ENCODE assay signal across 1 cellular context in genomic region chr1:19209990-19210771, GRCh38.
TF ChIP-seq lines count a peak whose summit lies in the region.

Gene UBR4, minus strand, starts transcription at chr1:19210266. Its CDS starts 18 bp downstream, at chr1:19210248.

TF ChIP-seq in K562, 482 proteins besides CTCF, POLR2A, EP300 and RAD21 (continued from another document and continues in another):
- peak; percentile 76 to 95 (median 91) for TF ChIP-seq YY1 (IDR thresholded peaks at IDR 0.05; ENCODE audit: borderline replicate concordance in 1 of 3, control insufficient read depth in 1 of 3, extremely low read depth in 1 of 3, insufficient read depth in 3 of 3, insufficient read length in 1 of 3, insufficient replicate concordance in 2 of 3, low read depth in 1 of 3, low read length in 2 of 3)
- peak; percentile 91 for TF ChIP-seq SP1 (CRISPR knock-in tag; IDR thresholded peaks at IDR 0.05)
- TF ChIP-seq U2AF2 (optimal IDR thresholded peaks at IDR 0.05; ENCODE audit: low read depth, low read length), result no peak
- TF ChIP-seq ZNF174 (CRISPR knock-in tag; IDR thresholded peaks at IDR 0.05), result no peak
- peak; percentile 36; the same call in 1 of the 2 replicates for TF ChIP-seq GTF2A2 (tag; IDR thresholded peaks at IDR 0.05)
- peak; percentile 98 for TF ChIP-seq ATF7 (IDR thresholded peaks at IDR 0.05)
- TF ChIP-seq ZBTB34 (CRISPR knock-in tag; IDR thresholded peaks at IDR 0.05), result no peak
- TF ChIP-seq RBM14 (IDR thresholded peaks at IDR 0.05; ENCODE audit: borderline replicate concordance, insufficient read depth, low read depth, low read length), result no peak
- TF ChIP-seq TOE1 (IDR thresholded peaks at IDR 0.05; ENCODE audit: borderline replicate concordance), result peak; percentile 41
- TF ChIP-seq TOE1 (CRISPR knock-in tag; IDR thresholded peaks at IDR 0.05; ENCODE audit: borderline replicate concordance, low read depth), result no peak; the same call in 1 of the 2 replicates
- TF ChIP-seq HBP1 (CRISPR knock-in tag; IDR thresholded peaks at IDR 0.05), result no peak
- TF ChIP-seq ZFP1 (CRISPR knock-in tag; IDR thresholded peaks at IDR 0.05), result no peak
- no peak for TF ChIP-seq NR4A1 (CRISPR knock-in tag; IDR thresholded peaks at IDR 0.05)
- peak; percentile 64; the same call in 1 of the 2 replicates for TF ChIP-seq NR4A1 (tag; IDR thresholded peaks at IDR 0.05)
- no peak for TF ChIP-seq HINFP (tag; conservative IDR thresholded peaks at IDR 0.05; ENCODE audit: low read depth)
- peak; percentile 76; the same call in 1 of the 2 replicates for TF ChIP-seq HDAC8 (tag; IDR thresholded peaks at IDR 0.05)
- TF ChIP-seq SIX5 (IDR thresholded peaks at IDR 0.05; ENCODE audit: borderline replicate concordance in 1 of 2, insufficient read depth in 1 of 2, low read depth in 1 of 2, low read length in 2 of 2), result peak; percentile 39 to 46; a peak in 3 of 4 replicates
- peak; percentile 98 for TF ChIP-seq PHF20 (IDR thresholded peaks at IDR 0.05; ENCODE audit: partially characterized antibody)
- TF ChIP-seq MXD1 (CRISPR knock-in tag; IDR thresholded peaks at IDR 0.05; ENCODE audit: borderline replicate concordance, poor library complexity, severe bottlenecking), result no peak
- TF ChIP-seq KDM5B (IDR thresholded peaks at IDR 0.05; ENCODE audit: insufficient replicate concordance, low read depth, low read length), result peak; percentile 76
- peak; percentile 95 for TF ChIP-seq HCFC1 (IDR thresholded peaks at IDR 0.05; ENCODE audit: low read depth, low read length)
- peak; percentile 38 for TF ChIP-seq TAF7 (tag; IDR thresholded peaks at IDR 0.05)
- TF ChIP-seq ZNF586 (CRISPR knock-in tag; conservative IDR thresholded peaks at IDR 0.05), result no peak
- TF ChIP-seq TCF3 (CRISPR knock-in tag; IDR thresholded peaks at IDR 0.05), result peak; percentile 4
- no peak for TF ChIP-seq CBX5 (IDR thresholded peaks at IDR 0.05; ENCODE audit: borderline replicate concordance, low read depth)
- peak; percentile 95 for TF ChIP-seq SMAD4 (CRISPR knock-in tag; conservative IDR thresholded peaks at IDR 0.05)
- no peak for TF ChIP-seq NR0B1 (IDR thresholded peaks at IDR 0.05; ENCODE audit: partially characterized antibody)
- no peak for TF ChIP-seq ZNF311 (CRISPR knock-in tag; IDR thresholded peaks at IDR 0.05)
- no peak for TF ChIP-seq ZNF561 (CRISPR knock-in tag; conservative IDR thresholded peaks at IDR 0.05)
- TF ChIP-seq BHLHE40 (IDR thresholded peaks at IDR 0.05; ENCODE audit: low read length), result 0 out of 2 replicates have a peak, but pooled peaks have one; percentile 28
- TF ChIP-seq E2F3 (CRISPR knock-in tag; IDR thresholded peaks at IDR 0.05), result peak; percentile 71; the same call in 1 of the 2 replicates
- peak; percentile 35; the same call in 1 of the 2 replicates for TF ChIP-seq PHF21A (IDR thresholded peaks at IDR 0.05; ENCODE audit: borderline replicate concordance, low read depth)
- no peak for TF ChIP-seq ZNF79 (CRISPR knock-in tag; IDR thresholded peaks at IDR 0.05; ENCODE audit: low read depth)
- no peak for TF ChIP-seq ETV6 (IDR thresholded peaks at IDR 0.05; ENCODE audit: borderline replicate concordance in 1 of 2, low read depth in 2 of 2, low read length in 1 of 2)
- TF ChIP-seq ETV6 (CRISPR knock-in tag; IDR thresholded peaks at IDR 0.05; ENCODE audit: borderline replicate concordance), result peak; percentile 90; the same call in 1 of the 2 replicates
- TF ChIP-seq RBM34 (IDR thresholded peaks at IDR 0.05; ENCODE audit: borderline replicate concordance, insufficient read depth, low read length), result peak; percentile 95; the same call in 1 of the 2 replicates
- TF ChIP-seq CREB5 (CRISPR knock-in tag; IDR thresholded peaks at IDR 0.05), result no peak
- no peak for TF ChIP-seq ASH1L (IDR thresholded peaks at IDR 0.05; ENCODE audit: borderline replicate concordance, low read depth, partially characterized antibody)
- TF ChIP-seq NR2C2 (CRISPR knock-in tag; IDR thresholded peaks at IDR 0.05), result peak; percentile 98
- TF ChIP-seq NR2C2 (tag; IDR thresholded peaks at IDR 0.05), result peak; percentile 99
- TF ChIP-seq CTBP1 (IDR thresholded peaks at IDR 0.05; ENCODE audit: borderline replicate concordance), result peak; percentile 85
- TF ChIP-seq CC2D1A (IDR thresholded peaks at IDR 0.05), result no peak
- peak; percentile 11; the same call in 1 of the 2 replicates for TF ChIP-seq ZBED1 (IDR thresholded peaks at IDR 0.05)
- TF ChIP-seq ZHX1 (conservative IDR thresholded peaks at IDR 0.05; ENCODE audit: low read length), result peak; percentile 45; the same call in 1 of the 2 replicates
- TF ChIP-seq HDAC1 (IDR thresholded peaks at IDR 0.05), result peak in 1 of 2 experiments; percentile 78; a peak in 1 of 4 replicates
- TF ChIP-seq ZNF395 (CRISPR knock-in tag; IDR thresholded peaks at IDR 0.05), result peak; percentile 62; the same call in 1 of the 2 replicates
- TF ChIP-seq SNAPC5 (CRISPR knock-in tag; IDR thresholded peaks at IDR 0.05), result no peak
- TF ChIP-seq RBM39 (optimal IDR thresholded peaks at IDR 0.05; ENCODE audit: low read depth, low read length), result peak; percentile 67
- peak; percentile 95 for TF ChIP-seq EP400 (IDR thresholded peaks at IDR 0.05)
- TF ChIP-seq ZNF133 (CRISPR knock-in tag; IDR thresholded peaks at IDR 0.05), result no peak; the same call in 1 of the 2 replicates
- TF ChIP-seq MLLT1 (IDR thresholded peaks at IDR 0.05), result peak in 1 of 2 experiments; percentile 52; a peak in 2 of 4 replicates
- TF ChIP-seq ZZZ3 (IDR thresholded peaks at IDR 0.05), result no peak
- no peak for TF ChIP-seq FOXJ2 (tag; IDR thresholded peaks at IDR 0.05)
- TF ChIP-seq CHAMP1 (IDR thresholded peaks at IDR 0.05), result no peak
